20 cellular contexts compared by ENCODE assay signal in the genomic region with DNA sequence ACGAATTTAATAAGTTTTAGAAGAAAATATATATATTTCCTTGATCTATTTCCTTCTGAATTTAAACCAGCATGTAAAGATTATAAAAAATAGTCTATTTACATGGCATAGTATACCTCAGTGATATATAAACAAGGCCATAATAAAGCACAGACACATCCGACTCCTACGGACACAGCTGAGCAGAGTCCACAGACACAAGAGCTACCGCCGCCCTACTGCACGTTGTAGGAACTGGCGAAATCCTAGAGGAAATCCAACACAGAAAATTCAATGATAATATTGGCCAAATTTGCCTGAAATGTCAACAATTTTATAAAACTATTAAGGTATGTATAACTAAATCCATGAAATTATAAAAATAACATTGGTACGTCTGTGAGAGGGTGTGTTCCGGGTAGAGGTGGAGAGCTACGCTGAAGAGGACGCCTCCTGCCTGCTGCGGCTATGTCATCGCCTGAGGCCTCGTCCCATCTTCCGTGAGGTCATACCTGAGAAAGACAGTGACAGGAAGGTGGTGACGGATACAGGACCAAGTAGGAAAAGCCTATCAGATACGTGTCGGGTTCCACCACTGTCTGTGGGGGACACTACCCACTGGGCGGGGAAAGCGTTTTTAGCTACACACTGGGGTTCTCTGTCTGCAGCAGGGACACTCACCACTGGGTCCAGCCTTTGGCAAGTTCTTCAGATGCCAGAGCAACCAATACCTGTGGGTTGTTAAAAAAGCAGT. TPM values are rescaled to one million over a fixed set of nuclear protein-coding genes. Genes with fewer than 3 reads are reported as not detected.
DNase-seq lines count a peak whose midpoint lies in the region; ATAC-seq and TF ChIP-seq lines count a peak whose summit lies in the region.
"Had no signal": no experiment of that assay in that cellular context is flagged by ENCODE, and none has a peak within 500 bp of the region (broad histone marks: within the 10 kb centered on the region; RNA-seq: fewer than 3 reads in every experiment).

No MANE protein-coding gene starts in this region.

- intact Hi-C loops in transverse colon (cut with DNase I; ENCODE audit: low total_unique reads): no loop called here
- intact Hi-C loops in posterior cingulate gyrus (cut with DNase I): no loop called here

- H3K9me2 ChIP-seq in Loucy (replicated peaks; ENCODE audit: low read depth, low read length): no peaks in the 10 kb centered on the region

- H3K9me3 ChIP-seq in Loucy (ENCODE audit: insufficient read depth, low read depth, low read length) (no peaks in the 10 kb centered on the region), transverse colon (no peaks in the 10 kb centered on the region)
- H3K9me3 ChIP-seq: uterus had no signal

- H3K27ac Mint-ChIP-seq in activated CD8-positive, alpha-beta memory T cell treated with anti-CD3 and anti-CD28 coated beads, Interleukin-2, amount 10 ng/mL, durations not matched to agents 7 days and 5 days: no peak overlapping the region
- H3K27ac Mint-ChIP-seq: activated CD4-positive, alpha-beta memory T cell treated with anti-CD3 and anti-CD28 coated beads for 36 hours had no signal

- H3K9me3 Mint-ChIP-seq in activated CD8-positive, alpha-beta memory T cell treated with anti-CD3 and anti-CD28 coated beads, Interleukin-2, amount 10 ng/mL, durations not matched to agents 7 days and 5 days (ENCODE audit: low read depth): no peaks in the 10 kb centered on the region
- H3K9me3 Mint-ChIP-seq: activated CD4-positive, alpha-beta memory T cell treated with anti-CD3 and anti-CD28 coated beads for 36 hours; brain; CD4-positive, alpha-beta T cell; natural killer cell had no signal

- H3K36me3 ChIP-seq in Loucy (ENCODE audit: insufficient read depth, low read length): peaks cover 60% of the 10 kb centered on the region; the same call in 1 of the 2 replicates
- peaks cover 0 to 47% (median 16%) of the 10 kb centered on the region in 4 donors for H3K36me3 ChIP-seq in transverse colon
- H3K36me3 ChIP-seq: uterus had no signal

- ATAC-seq in activated CD8-positive, alpha-beta memory T cell treated with anti-CD3 and anti-CD28 coated beads, Interleukin-2, amount 10 ng/mL, durations not matched to agents 7 days and 5 days: no peak
- no peak for ATAC-seq in GM21526 (IDR thresholded peaks at IDR 0.05; ENCODE audit: low FRiP score, unreplicated experiment)

- TF ChIP-seq EP300 in transverse colon (IDR thresholded peaks at IDR 0.05; ENCODE audit: low read depth): no peak

- 88% methylated on average over 20 of the region's 20 CpGs for WGBS in transverse colon (ENCODE audit: low coverage in 1 of 2), 2 donors

- H3F3A ChIP-seq in Loucy (ENCODE audit: low read depth): peaks cover 2% of the 10 kb centered on the region; the same call in 1 of the 2 replicates

- H3K4me2 ChIP-seq in Loucy (ENCODE audit: low read depth, low read length, poor library complexity, severe bottlenecking): no peak overlapping the region
- H3K4me2 ChIP-seq: KMS-11 had no signal

- H3K4me3 ChIP-seq in Loucy (ENCODE audit: low read length, poor library complexity, severe bottlenecking) (no peak overlapping the region), epithelial cell of esophagus (ENCODE audit: low read length) (no peak overlapping the region), transverse colon (no peak overlapping the region)
- H3K4me3 ChIP-seq: coronary artery, uterus had no signal

- H2AFZ ChIP-seq in Loucy (ENCODE audit: low read length): no peak overlapping the region

- no peaks in the 10 kb centered on the region for H3K27me3 Mint-ChIP-seq in activated CD8-positive, alpha-beta memory T cell treated with anti-CD3 and anti-CD28 coated beads, Interleukin-2, amount 10 ng/mL, durations not matched to agents 7 days and 5 days
- H3K27me3 Mint-ChIP-seq: activated CD4-positive, alpha-beta memory T cell treated with anti-CD3 and anti-CD28 coated beads for 36 hours; brain; CD4-positive, alpha-beta T cell had no signal

- DNase-seq in activated CD8-positive, alpha-beta memory T cell treated with anti-CD3 and anti-CD28 coated beads for 24 hours: peak; percentile 48
- no peak for DNase-seq in activated CD8-positive, alpha-beta memory T cell treated with anti-CD3 and anti-CD28 coated beads, Interleukin-2, amount 10 ng/mL, durations not matched to agents 7 days and 5 days
- DNase-seq in epithelial cell of esophagus (ENCODE audit: low read depth): no peak
- no peak for DNase-seq in transverse colon
- no peak for DNase-seq in posterior cingulate gyrus
- no peak for DNase-seq in NCI-H187 treated with DMSO at 0.1 percent for 48 hours (lab: John Stamatoyannopoulos, UW)
- DNase-seq: activated CD4-positive, alpha-beta memory T cell treated with anti-CD3 and anti-CD28 coated beads for 36 hours; CD4-positive, alpha-beta T cell; natural killer cell; NCI-H1105 treated with DMSO at 0.1 percent for 48 hours; NCI-H524 treated with DMSO at 0.1 percent for 48 hours; SHP77; stimulated activated CD4-positive, alpha-beta T cell treated with anti-CD3 and anti-CD28 coated beads, Interleukin-2, amount 100 ng/mL, for 48 hours; T-helper 1 cell; uterus had no signal

- no peaks in the 10 kb centered on the region for H3K27me3 ChIP-seq in Loucy (ENCODE audit: insufficient read depth, low read length, poor library complexity, severe bottlenecking)
- no peaks in the 10 kb centered on the region for H3K27me3 ChIP-seq in transverse colon
- H3K27me3 ChIP-seq: uterus had no signal

- H4K20me1 ChIP-seq in Loucy (ENCODE audit: insufficient read depth, low read length, poor library complexity, severe bottlenecking): no peaks in the 10 kb centered on the region

- no peak overlapping the region for H3K4me3 Mint-ChIP-seq in activated CD8-positive, alpha-beta memory T cell treated with anti-CD3 and anti-CD28 coated beads, Interleukin-2, amount 10 ng/mL, durations not matched to agents 7 days and 5 days
- H3K4me3 Mint-ChIP-seq: activated CD4-positive, alpha-beta memory T cell treated with anti-CD3 and anti-CD28 coated beads for 36 hours; brain; CD4-positive, alpha-beta T cell had no signal

- H3K4me1 Mint-ChIP-seq in activated CD8-positive, alpha-beta memory T cell treated with anti-CD3 and anti-CD28 coated beads, Interleukin-2, amount 10 ng/mL, durations not matched to agents 7 days and 5 days: peaks cover 7% of the 10 kb centered on the region

- H3K4me1 ChIP-seq in Loucy (ENCODE audit: insufficient read depth, low read length, poor library complexity, severe bottlenecking): no peaks in the 10 kb centered on the region
- no peaks in the 10 kb centered on the region for H3K4me1 ChIP-seq in transverse colon
- H3K4me1 ChIP-seq: uterus had no signal

- no peak for TF ChIP-seq POLR2A in transverse colon (IDR thresholded peaks at IDR 0.05)

- no peaks in the 10 kb centered on the region for H3K79me2 ChIP-seq in Loucy (ENCODE audit: insufficient read depth, low read length)

- CTCF ChIA-PET in activated CD8-positive, alpha-beta memory T cell treated with anti-CD3 and anti-CD28 coated beads, Interleukin-2, amount 10 ng/mL, durations not matched to agents 7 days and 5 days (lab: Charles Lee): interaction anchor here (1.7 to 2.2 kb wide), 2 partner anchors 27 to 44 kb away, joined by 4 to 6 read pairs; no protein-coding TSS in a partner anchor

- peaks cover 51% of the 10 kb centered on the region for H3K36me3 Mint-ChIP-seq in activated CD8-positive, alpha-beta memory T cell treated with anti-CD3 and anti-CD28 coated beads, Interleukin-2, amount 10 ng/mL, durations not matched to agents 7 days and 5 days

- no peak overlapping the region for H3K9ac ChIP-seq in Loucy (ENCODE audit: low read depth, low read length, poor library complexity, severe bottlenecking)
- H3K9ac ChIP-seq: KMS-11 had no signal

- no peak overlapping the region for H3K27ac ChIP-seq in transverse colon
- H3K27ac ChIP-seq: coronary artery, KMS-11, uterus had no signal

- in situ Hi-C loops in transverse colon (cut with MboI; ENCODE audit: low pct_ligation_motif_present in 1 of 4, low pct_unique_long_range_greater_than_20kb in 1 of 4, low sequenced_read_pairs in 3 of 4): no loop called here

- peak; percentile 32 for TF ChIP-seq CTCF in Loucy (conservative IDR thresholded peaks at IDR 0.05; ENCODE audit: low read length)
- peak; percentile 6 for TF ChIP-seq CTCF in epithelial cell of esophagus (IDR thresholded peaks at IDR 0.05; ENCODE audit: insufficient read depth, low read depth, low read length, missing control alignments)
- TF ChIP-seq CTCF in transverse colon (IDR thresholded peaks at IDR 0.05): peak in 3 of 5 experiments; percentile 5 to 9 (median 6)

RNA-seq across cellular contexts. Expression of a gene that starts 29.3 kb away (rescaled TPM):
- 100 to 1,000 TPM; 146 to 182 TPM for total RNA-seq in activated CD8-positive, alpha-beta memory T cell treated with anti-CD3 and anti-CD28 coated beads, Interleukin-2, amount 10 ng/mL, durations not matched to agents 7 days and 5 days
- 1 to 10 TPM; 3.4 to 9.0 (median 4.3) TPM for total RNA-seq in transverse colon

Comparison
In these comparisons a context has a peak if more than half of its experiments do, and no peak if none do; other contexts are left out.
1. RNA of a gene that starts 29.3 kb away (total RNA-seq): 146 to 182 TPM in activated CD8-positive, alpha-beta memory T cell treated with anti-CD3 and anti-CD28 coated beads, Interleukin-2, amount 10 ng/mL, durations not matched to agents 7 days and 5 days; 3.4 to 9.0 TPM in transverse colon; every median in the first group is over 10 times any median in the second.
2. Peak in every context shown above with its lines, with median percentiles within 50 percentile points of each other: CTCF ChIP-seq.